8 cellular contexts compared by ENCODE assay signal in the genomic region with DNA sequence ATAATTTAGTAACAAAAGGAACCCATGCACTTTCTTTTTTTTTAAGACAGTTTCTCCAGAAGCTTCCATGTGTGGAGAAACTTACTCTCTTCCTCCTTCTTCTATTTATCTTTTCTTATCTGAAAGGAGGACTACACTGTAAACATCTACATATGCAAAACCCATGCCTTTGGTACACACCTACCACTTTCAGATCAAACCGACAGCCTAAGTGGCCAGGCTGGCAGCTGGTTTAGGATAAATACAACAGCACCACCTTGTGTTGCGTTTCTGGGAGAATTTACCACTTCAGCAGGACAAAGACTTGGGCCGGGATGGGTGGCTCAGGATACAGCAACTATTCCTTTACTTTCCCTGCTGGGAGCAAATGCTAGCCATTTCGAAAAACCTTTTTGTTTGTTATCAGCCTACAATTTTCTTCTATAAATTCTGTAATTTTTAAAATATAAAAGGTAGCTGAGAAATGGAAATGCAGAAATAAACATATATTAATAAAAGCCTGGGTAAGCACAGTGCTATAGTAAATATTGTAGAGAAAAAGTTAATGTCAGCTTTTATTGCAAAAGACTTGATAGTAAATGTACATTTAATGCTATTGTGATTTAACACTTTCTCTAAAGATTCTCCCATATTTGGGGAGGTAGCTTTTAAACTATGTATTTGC.
DNase-seq lines count a peak whose midpoint lies in the region; ATAC-seq and FAIRE-seq lines count a peak whose summit lies in the region.

No MANE protein-coding gene starts in this region.

- DNase-seq in DMS 273 (lab: John Stamatoyannopoulos, UW; ENCODE audit: unreplicated experiment) (peak; percentile 83), HT-29 (ENCODE audit: low spot score) (peak; percentile 93), NOMO-1 treated with DMSO at 0.1 percent for 48 hours (lab: John Stamatoyannopoulos, UW; ENCODE audit: unreplicated experiment) (peak; percentile 72), midbrain (lab: John Stamatoyannopoulos, UW) (peak; percentile 91)
- peak in 2 of 3 experiments; percentile 11 to 18 for DNase-seq in activated CD8-positive, alpha-beta memory T cell treated with anti-CD3 and anti-CD28 coated beads for 48 hours (ENCODE audit: low read depth in 2 of 3, low spot score in 2 of 3)
- peak; percentile 19 to 24 for DNase-seq in stimulated activated CD8-positive, alpha-beta memory T cell treated with anti-CD3 and anti-CD28 coated beads, Interleukin-4, amount 100 ng/mL, for 4 hours (ENCODE audit: low read depth in 2 of 2, low spot score in 1 of 2)

- peak; percentile 95 for FAIRE-seq in endometrium (lab: Jason Lieb, UNC)

- ATAC-seq in GM21390 (IDR thresholded peaks at IDR 0.05; ENCODE audit: unreplicated experiment) = peak; percentile 59

Comparison
In these comparisons a context has a peak if more than half of its experiments do, and no peak if none do; other contexts are left out.
1. Peak in every context shown above with its lines: DNase-seq and ATAC-seq.
2. DNase-seq: peak in every context shown above with its lines; median percentile 93 in HT-29; 91 in midbrain; 83 in DMS 273; 72 in NOMO-1 treated with DMSO at 0.1 percent for 48 hours; 22 in stimulated activated CD8-positive, alpha-beta memory T cell treated with anti-CD3 and anti-CD28 coated beads, Interleukin-4, amount 100 ng/mL, for 4 hours; 14 in activated CD8-positive, alpha-beta memory T cell treated with anti-CD3 and anti-CD28 coated beads for 48 hours.